In the genomic region with DNA sequence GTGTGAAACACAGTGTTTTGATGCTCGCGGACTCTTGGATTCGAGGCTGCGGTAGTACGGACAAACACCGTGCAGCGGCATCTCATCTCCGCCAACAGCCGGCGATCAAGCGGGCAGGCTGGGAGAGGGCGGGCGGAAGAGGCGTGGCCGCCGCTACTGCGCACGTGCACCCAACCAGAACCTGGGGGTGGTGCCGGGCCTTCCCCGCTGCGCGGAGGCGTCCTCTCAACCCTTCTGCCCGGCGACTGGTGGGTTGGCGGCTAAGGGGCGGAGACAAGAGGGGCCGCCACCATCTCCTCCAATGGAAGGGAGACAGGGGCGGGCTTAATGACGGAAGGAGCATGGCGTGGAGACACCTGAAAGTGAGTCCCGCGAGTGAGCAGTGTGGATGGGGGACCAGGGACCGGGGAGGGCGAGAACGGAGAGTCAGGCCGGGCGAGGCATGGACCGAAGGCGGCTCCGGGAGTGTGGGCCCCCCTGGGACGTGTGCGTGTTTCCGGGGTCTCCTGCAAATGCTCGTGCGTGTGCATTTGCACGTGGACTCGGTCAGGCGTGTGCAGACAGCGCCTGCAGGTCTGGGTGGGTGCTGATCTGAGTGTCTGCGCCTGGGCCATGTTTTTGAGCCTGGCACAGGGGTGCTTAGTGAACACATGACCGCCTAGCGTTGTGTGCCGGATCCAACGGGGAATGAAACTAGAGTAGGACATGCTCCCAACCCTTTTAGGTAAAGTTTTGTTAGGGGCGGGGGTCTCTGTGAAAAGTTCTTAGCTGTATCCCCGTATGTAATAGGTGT, we compare ENCODE assay signal across 8 cellular contexts. TPM values are rescaled to one million over a fixed set of nuclear protein-coding genes. Genes with fewer than 3 reads are reported as not detected.
A peak's percentile ranks its signal among the peaks of the same experiment; 100 is the strongest.
DNase-seq lines count a peak whose midpoint lies in the region; ATAC-seq and TF ChIP-seq lines count a peak whose summit lies in the region.

DHODH (plus strand) TSS at position 321 of the 793 bp plus-strand sequence; CDS start at position 342, 21 bp downstream.

- no peak within 1 kb of the TSS for H4K91ac ChIP-seq in H9 (ENCODE audit: insufficient read length, low read depth, low read length)

- H3K4me1 Mint-ChIP-seq in H9 = peaks cover 6% of the 10 kb centered on the region in 2 experiments; a peak in 3 of 4 replicates
- peaks cover 17% of the 10 kb centered on the region for H3K4me1 Mint-ChIP-seq in activated T-helper 2 cell treated with anti-CD3 and anti-CD28 coated beads, Interferon-gamma antibody, Interleukin-2, Interleukin-4, amounts not matched to agents 10 μg/mL and 5 μg/mL and 100 μg/mL, durations not matched to agents 14 hours and 24 hours and 36 hours (ENCODE audit: low read depth)
- peaks cover 22% of the 10 kb centered on the region for H3K4me1 Mint-ChIP-seq in nephron

- no peak within 1 kb of the TSS for H2BK20ac ChIP-seq in H9 (ENCODE audit: low read depth, low read length, poor library complexity, severe bottlenecking)

- H2BK12ac ChIP-seq in H9 (ENCODE audit: insufficient read length, low read depth, low read length) = no peak within 1 kb of the TSS

- H3K4me3 ChIP-seq in fibroblast of pulmonary artery (replicated peaks; ENCODE audit: low read depth, low read length) = peak within 1 kb of the TSS; percentile 95

- H2BK15ac ChIP-seq in H9 (ENCODE audit: low read depth, low read length) = no peak within 1 kb of the TSS

- peaks cover 3% of the 10 kb centered on the region; the same call in 1 of the 2 replicates for H3K36me3 ChIP-seq in ES-I3 (ENCODE audit: insufficient read depth, low read length)

- H2AK5ac ChIP-seq in H9 (ENCODE audit: insufficient read length, low read length) = no peak within 1 kb of the TSS

- H3K4ac ChIP-seq in H9 (ENCODE audit: low read depth, low read length) = no peak within 1 kb of the TSS

- peak; percentile 99 for ATAC-seq in stimulated activated naive CD8-positive, alpha-beta T cell treated with anti-CD3 and anti-CD28 coated beads, Interleukin-15, Interleukin-2, amounts not matched to agents 100 U/mL and 50 U/mL, for 24 hours

- no peak within 1 kb of the TSS for H4K8ac ChIP-seq in H9 (replicated peaks; ENCODE audit: insufficient read length, low read depth, low read length)

- peaks cover 26% of the 10 kb centered on the region for H3K27me3 Mint-ChIP-seq in H9 (ENCODE audit: low read depth)
- no peaks in the 10 kb centered on the region for H3K27me3 Mint-ChIP-seq in activated T-helper 2 cell treated with anti-CD3 and anti-CD28 coated beads, Interferon-gamma antibody, Interleukin-2, Interleukin-4, amounts not matched to agents 10 μg/mL and 5 μg/mL and 100 μg/mL, durations not matched to agents 14 hours and 24 hours and 36 hours (ENCODE audit: low read depth)
- peaks cover 10% of the 10 kb centered on the region for H3K27me3 Mint-ChIP-seq in nephron (ENCODE audit: low read depth)

- peak within 1 kb of the TSS; percentile 18 for H3K18ac ChIP-seq in H9 (ENCODE audit: insufficient read length, low read depth, low read length)

- H3K9me3 ChIP-seq in ES-I3 (ENCODE audit: control insufficient read depth, insufficient read depth, low read length) = no peaks in the 10 kb centered on the region
- H3K9me3 ChIP-seq in H9 (ENCODE audit: control insufficient read depth, low read depth, low read length) = no peaks in the 10 kb centered on the region

- no peak within 1 kb of the TSS for H3T11ph ChIP-seq in H9 (ENCODE audit: low read length)

- H3K9me3 Mint-ChIP-seq in H9 (no peaks in the 10 kb centered on the region; a peak in 1 of 5 replicates), nephron (no peaks in the 10 kb centered on the region)
- no peaks in the 10 kb centered on the region for H3K9me3 Mint-ChIP-seq in activated T-helper 2 cell treated with anti-CD3 and anti-CD28 coated beads, Interferon-gamma antibody, Interleukin-2, Interleukin-4, amounts not matched to agents 10 μg/mL and 5 μg/mL and 100 μg/mL, durations not matched to agents 14 hours and 24 hours and 36 hours

- H4K5ac ChIP-seq in H9 (ENCODE audit: insufficient read length, low read depth, low read length) = no peak within 1 kb of the TSS

- no peak within 1 kb of the TSS for H3K27ac ChIP-seq in H9 (ENCODE audit: insufficient read length, low read depth, low read length)

- H3K36me3 Mint-ChIP-seq in H9 (ENCODE audit: insufficient read depth in 1 of 3, low read depth in 3 of 3) = peaks cover under 1 to 9% (median 7%) of the 10 kb centered on the region in 3 experiments; a peak in 6 of 7 replicates
- H3K36me3 Mint-ChIP-seq in activated T-helper 2 cell treated with anti-CD3 and anti-CD28 coated beads, Interferon-gamma antibody, Interleukin-2, Interleukin-4, amounts not matched to agents 10 μg/mL and 5 μg/mL and 100 μg/mL, durations not matched to agents 14 hours and 24 hours and 36 hours (ENCODE audit: low read depth) = peaks cover 18% of the 10 kb centered on the region
- no peaks in the 10 kb centered on the region for H3K36me3 Mint-ChIP-seq in nephron (ENCODE audit: low read depth)

- no peaks in the 10 kb centered on the region for H3K23me2 ChIP-seq in H9 (ENCODE audit: insufficient read length, low read depth, low read length, poor library complexity, severe bottlenecking)

- H3K27me3 ChIP-seq in H9 (ENCODE audit: insufficient read depth, low read length) = no peaks in the 10 kb centered on the region

- H3K4me3 Mint-ChIP-seq in H9 (peak within 1 kb of the TSS; percentile 84 to 97), nephron (peak within 1 kb of the TSS; percentile 92 to 96 (median 93))
- H3K4me3 Mint-ChIP-seq in activated T-helper 2 cell treated with anti-CD3 and anti-CD28 coated beads, Interferon-gamma antibody, Interleukin-2, Interleukin-4, amounts not matched to agents 10 μg/mL and 5 μg/mL and 100 μg/mL, durations not matched to agents 14 hours and 24 hours and 36 hours (ENCODE audit: low read depth) = peak within 1 kb of the TSS; percentile 95

- peak within 1 kb of the TSS; percentile 14 for H3K14ac ChIP-seq in H9 (ENCODE audit: insufficient read depth, low read length)

- H2AFZ ChIP-seq in H9 (ENCODE audit: low read length) = no peak within 1 kb of the TSS

- H3K9ac ChIP-seq in ES-I3 (ENCODE audit: low read depth, low read length) (peak within 1 kb of the TSS; percentile 98), H9 (ENCODE audit: extremely low read depth, insufficient read length, low read length) (peak within 1 kb of the TSS; percentile 91)

- H3K56ac ChIP-seq in H9 (ENCODE audit: insufficient read length, low read depth, low read length) = no peak within 1 kb of the TSS

- no peak within 1 kb of the TSS for H2BK120ac ChIP-seq in H9 (ENCODE audit: low read depth, low read length, poor library complexity, severe bottlenecking)

- DNase-seq in H9 (peak; percentile 99), M059J (ENCODE audit: low read depth) (peak; percentile 98), fibroblast of pulmonary artery (ENCODE audit: low read depth) (peak; percentile 97)
- DNase-seq in activated T-helper 2 cell treated with anti-CD3 and anti-CD28 coated beads, Interferon-gamma antibody, Interleukin-2, Interleukin-4, amounts not matched to agents 10 μg/mL and 5 μg/mL and 100 μg/mL, durations not matched to agents 14 hours and 24 hours and 36 hours (ENCODE audit: low spot score) = peak; percentile 98
- peak; percentile 98 for DNase-seq in stimulated activated naive CD8-positive, alpha-beta T cell treated with anti-CD3 and anti-CD28 coated beads, Interleukin-15, Interleukin-2, amounts not matched to agents 100 U/mL and 50 U/mL, for 24 hours

- intact Hi-C loops in activated T-helper 2 cell treated with anti-CD3 and anti-CD28 coated beads, Interferon-gamma antibody, Interleukin-2, Interleukin-4, amounts not matched to agents 10 μg/mL and 5 μg/mL and 100 μg/mL, durations not matched to agents 14 hours and 24 hours and 36 hours (cut with micrococcal nuclease) = loop anchor here (1.0 to 5.0 kb wide), 4 partner anchors 85 to 659 kb away; partner anchors contain the start of genes DHX38, IST1 and TXNL4B

- TF ChIP-seq CTCF in H9 (conservative IDR thresholded peaks at IDR 0.05) (no peak), fibroblast of pulmonary artery (IDR thresholded peaks at IDR 0.05; ENCODE audit: low read length, missing control alignments) (no peak), nephron (IDR thresholded peaks at IDR 0.05; ENCODE audit: unreplicated experiment in 3 of 3) (no peak)

- H3K79me2 ChIP-seq in H9 (ENCODE audit: insufficient read depth, low read length) = no peaks in the 10 kb centered on the region

- no peaks in the 10 kb centered on the region for H3K79me1 ChIP-seq in H9 (ENCODE audit: insufficient read depth, low read depth, low read length, poor library complexity, severe bottlenecking)

- H3K4me1 ChIP-seq in ES-I3 (ENCODE audit: insufficient read depth, low read length) (no peaks in the 10 kb centered on the region), H9 (ENCODE audit: insufficient read depth, low read length) (no peaks in the 10 kb centered on the region)

- peak within 1 kb of the TSS; percentile 50 for H3K4me2 ChIP-seq in H9 (ENCODE audit: insufficient read depth, insufficient read length, low read length)

- TF ChIP-seq POLR2A in Raji (IDR thresholded peaks at IDR 0.05; ENCODE audit: insufficient read depth, low read depth, low read length) = peak; percentile 94

- H2BK5ac ChIP-seq in H9 (ENCODE audit: insufficient read length, low read length) = no peak within 1 kb of the TSS

- no peak within 1 kb of the TSS for H3K23ac ChIP-seq in H9 (ENCODE audit: insufficient read length, low read depth, low read length)

- no CpG with 5 or more reads among the region's 57 CpGs for WGBS in H9 (ENCODE audit: extremely low coverage, insufficient read length, low lambda C conversion rate)

- H4K20me1 ChIP-seq in H9 (ENCODE audit: control insufficient read depth, insufficient read depth, insufficient read length) = no peaks in the 10 kb centered on the region

- peak within 1 kb of the TSS; percentile 71 to 98 (median 72); a peak in 5 of 7 replicates for H3K27ac Mint-ChIP-seq in H9
- H3K27ac Mint-ChIP-seq in activated T-helper 2 cell treated with anti-CD3 and anti-CD28 coated beads, Interferon-gamma antibody, Interleukin-2, Interleukin-4, amounts not matched to agents 10 μg/mL and 5 μg/mL and 100 μg/mL, durations not matched to agents 14 hours and 24 hours and 36 hours = peak within 1 kb of the TSS; percentile 90
- peak within 1 kb of the TSS; percentile 46 to 86 (median 81) for H3K27ac Mint-ChIP-seq in nephron

RNA-seq across cellular contexts. Expression of gene DHODH, which starts in this region (rescaled TPM):
- total RNA-seq in H9 (2021) = 16.4 and 18.8 TPM in 2 replicates
- 5.3 and 5.7 TPM in 2 replicates for total RNA-seq in M059J (2014; rRNA removed; shearing (Covaris generic))
- total RNA-seq in activated T-helper 2 cell treated with anti-CD3 and anti-CD28 coated beads, Interferon-gamma antibody, Interleukin-2, Interleukin-4, amounts not matched to agents 10 μg/mL and 5 μg/mL and 100 μg/mL, durations not matched to agents 14 hours and 24 hours and 36 hours = 26.7 and 27.1 TPM in 2 replicates
